1 cellular context compared by ENCODE assay signal in genomic region chr1:1371741-1372711, GRCh38.
A peak's percentile ranks its signal among the peaks of the same experiment; 100 is the strongest.
TF ChIP-seq lines count a peak whose summit lies in the region.

No MANE protein-coding gene starts in this region.

TF ChIP-seq in HepG2, 621 proteins besides CTCF, POLR2A, EP300 and RAD21 (continued from another document and continues in another):
- TF ChIP-seq TP53 (CRISPR knock-in tag; conservative IDR thresholded peaks at IDR 0.05) (0 out of 2 replicates have a peak, but pooled peaks have one; percentile 43), SNAPC5 (CRISPR knock-in tag; IDR thresholded peaks at IDR 0.05; ENCODE audit: borderline replicate concordance) (no peak), ZNF574 (CRISPR knock-in tag; IDR thresholded peaks at IDR 0.05) (no peak), TCF12 (IDR thresholded peaks at IDR 0.05) (no peak), TCF12 (CRISPR knock-in tag; IDR thresholded peaks at IDR 0.05) (no peak), ZNF782 (CRISPR knock-in tag; IDR thresholded peaks at IDR 0.05; ENCODE audit: borderline replicate concordance) (0 out of 2 replicates have a peak, but pooled peaks have one; percentile 28), DMAP1 (CRISPR knock-in tag; IDR thresholded peaks at IDR 0.05) (no peak), SAP130 (CRISPR knock-in tag; IDR thresholded peaks at IDR 0.05; ENCODE audit: low read depth) (peak; percentile 48; the same call in 1 of the 2 replicates), ZSCAN25 (CRISPR knock-in tag; IDR thresholded peaks at IDR 0.05) (peak; percentile 50; the same call in 1 of the 2 replicates), ZNF138 (CRISPR knock-in tag; IDR thresholded peaks at IDR 0.05; ENCODE audit: low read depth) (no peak), ZFY (CRISPR knock-in tag; IDR thresholded peaks at IDR 0.05) (peak; percentile 52; the same call in 1 of the 2 replicates), PCBP1 (IDR thresholded peaks at IDR 0.05; ENCODE audit: borderline replicate concordance, low read depth, low read length) (0 out of 2 replicates have a peak, but pooled peaks have one; percentile 8), ZBTB14 (CRISPR knock-in tag; IDR thresholded peaks at IDR 0.05) (0 out of 2 replicates have a peak, but pooled peaks have one; percentile 39), ZNF550 (CRISPR knock-in tag; IDR thresholded peaks at IDR 0.05; ENCODE audit: borderline replicate concordance) (no peak), TMF1 (CRISPR knock-in tag; IDR thresholded peaks at IDR 0.05; ENCODE audit: low read depth) (no peak), ZNF501 (CRISPR knock-in tag; IDR thresholded peaks at IDR 0.05) (0 out of 2 replicates have a peak, but pooled peaks have one; percentile 45), SKIL (CRISPR knock-in tag; IDR thresholded peaks at IDR 0.05; ENCODE audit: borderline replicate concordance) (no peak), ELF3 (CRISPR knock-in tag; IDR thresholded peaks at IDR 0.05) (no peak), ZNF407 (CRISPR knock-in tag; IDR thresholded peaks at IDR 0.05; ENCODE audit: not compliant biosample characterization) (no peak), TCF7L2 (IDR thresholded peaks at IDR 0.05; ENCODE audit: low read depth, low read length) (no peak), ZNF740 (CRISPR knock-in tag; IDR thresholded peaks at IDR 0.05) (no peak), EZH2 (conservative IDR thresholded peaks at IDR 0.05; ENCODE audit: low read depth, low read length) (no peak), ZKSCAN5 (CRISPR knock-in tag; IDR thresholded peaks at IDR 0.05) (no peak), THAP7 (CRISPR knock-in tag; IDR thresholded peaks at IDR 0.05) (no peak), ZNF225 (CRISPR knock-in tag; IDR thresholded peaks at IDR 0.05) (no peak), ZBTB33 (CRISPR knock-in tag; IDR thresholded peaks at IDR 0.05) (peak; percentile 67), ETV5 (CRISPR knock-in tag; IDR thresholded peaks at IDR 0.05; ENCODE audit: borderline replicate concordance) (0 out of 2 replicates have a peak, but pooled peaks have one; percentile 33), TFAP4 (IDR thresholded peaks at IDR 0.05; ENCODE audit: borderline replicate concordance, low read depth) (peak; percentile 81; the same call in 1 of the 2 replicates), ZNF597 (CRISPR knock-in tag; IDR thresholded peaks at IDR 0.05) (no peak), ZNF549 (CRISPR knock-in tag; IDR thresholded peaks at IDR 0.05) (no peak), ZFX (CRISPR knock-in tag; IDR thresholded peaks at IDR 0.05; ENCODE audit: low read depth) (peak; percentile 63; the same call in 1 of the 2 replicates), GABPB1 (CRISPR knock-in tag; IDR thresholded peaks at IDR 0.05) (peak; percentile 61; the same call in 1 of the 2 replicates), ISL2 (CRISPR knock-in tag; IDR thresholded peaks at IDR 0.05) (0 out of 2 replicates have a peak, but pooled peaks have one; percentile 41), GPBP1L1 (CRISPR knock-in tag; IDR thresholded peaks at IDR 0.05) (no peak), RBFOX2 (IDR thresholded peaks at IDR 0.05; ENCODE audit: low read depth, low read length) (peak; percentile 54; the same call in 1 of the 2 replicates), ATRX (CRISPR knock-in tag; IDR thresholded peaks at IDR 0.05; ENCODE audit: borderline replicate concordance) (no peak), TSC22D2 (CRISPR knock-in tag; IDR thresholded peaks at IDR 0.05; ENCODE audit: borderline replicate concordance) (no peak)
